ENCODE assay signal across 1 cellular context in the genomic region with DNA sequence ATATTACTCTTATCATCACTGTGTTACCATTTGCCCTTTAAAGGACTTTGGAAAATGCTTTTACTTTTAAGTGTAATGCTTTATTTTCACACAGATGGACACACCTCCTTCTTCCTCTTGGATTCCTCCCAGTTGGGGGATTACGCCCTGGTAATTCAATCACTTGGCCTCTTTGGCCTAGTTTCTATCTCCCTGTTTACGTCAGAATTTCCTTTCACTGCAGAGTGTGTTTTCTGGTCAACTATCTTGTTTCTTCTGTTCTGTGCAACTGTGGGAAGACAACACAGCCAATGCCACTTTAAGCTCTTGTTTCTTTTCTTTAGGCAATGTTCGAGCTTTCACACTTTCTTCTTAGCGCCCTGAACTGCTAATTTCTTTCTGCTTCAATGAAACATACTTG.
TF ChIP-seq lines count a peak whose summit lies in the region.

No MANE protein-coding gene starts in this region.

TF ChIP-seq in GM23338, 12 proteins besides CTCF, POLR2A, EP300 and RAD21 (continued from another document):
- TF ChIP-seq ETS1 (IDR thresholded peaks at IDR 0.05) (no peak), ZNF462 (CRISPR knock-in tag; IDR thresholded peaks at IDR 0.05) (no peak), EZH2phosphoT487 (IDR thresholded peaks at IDR 0.05; ENCODE audit: unreplicated experiment) (no peak), JUNB (IDR thresholded peaks at IDR 0.05; ENCODE audit: unreplicated experiment) (no peak)
TF ChIP-seq in GM23338: peak in this region for 0.
